In the genomic region with DNA sequence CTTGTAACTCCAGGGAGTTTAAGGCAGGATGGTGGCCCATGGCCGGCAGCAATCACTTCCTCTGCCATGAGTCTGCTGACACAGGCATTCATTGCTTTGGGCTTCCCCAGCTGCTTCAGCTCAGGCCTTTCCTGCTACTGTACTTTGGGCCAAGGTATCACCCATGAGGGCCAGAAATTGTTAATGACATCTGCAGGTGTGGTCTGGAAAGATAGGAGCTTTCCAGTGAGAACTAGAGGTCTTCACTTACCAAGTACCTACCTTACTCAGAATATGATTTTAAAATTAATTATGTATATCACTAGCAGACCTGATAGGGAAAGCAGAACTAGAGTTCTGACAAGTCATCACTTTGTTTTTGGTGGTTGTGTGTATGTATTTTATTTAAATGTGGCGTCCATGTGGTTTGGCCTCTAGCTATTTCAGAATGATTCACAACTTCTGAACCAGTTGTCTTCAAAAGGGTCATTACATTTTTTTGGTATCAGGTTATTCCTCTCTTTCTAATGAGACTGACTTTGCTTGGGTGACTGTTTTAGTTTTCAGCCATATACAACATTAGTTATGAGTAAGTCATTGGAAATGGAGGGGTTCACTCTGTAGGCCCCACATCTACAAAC, we compare ENCODE assay signal across 9 cellular contexts. TPM values are rescaled to one million over a fixed set of nuclear protein-coding genes. Genes with fewer than 3 reads are reported as not detected.
DNase-seq lines count a peak whose midpoint lies in the region; FAIRE-seq and TF ChIP-seq lines count a peak whose summit lies in the region.
"Had no signal": no experiment of that assay in that cellular context is flagged by ENCODE, and none has a peak within 500 bp of the region (broad histone marks: within the 10 kb centered on the region; RNA-seq: fewer than 3 reads in every experiment).

No MANE protein-coding gene starts in this region.

- DNase-seq in GM12892 (ENCODE audit: insufficient read length) (no peak), HCEC 1CT (peak; percentile 92), PC-9 (peak in 1 of 2 experiments; percentile 76), islet precursor cell (peak; percentile 77), cortex of kidney (lab: John Stamatoyannopoulos, UW) (no peak), NCI-H146 (lab: John Stamatoyannopoulos, UW) (no peak), NOMO-1 treated with dmso at 0.1 percent for 144 hours (lab: John Stamatoyannopoulos, UW; ENCODE audit: unreplicated experiment) (no peak), H54 (ENCODE audit: insufficient read length, low spot score) (no peak)

- CTCF ChIA-PET in PC-9 (lab: Charles Lee) = interaction anchor here (0.5 kb wide), 1 partner anchor 967 kb away, joined by 3 read pairs; no protein-coding TSS in a partner anchor

- H3K9me3 ChIP-seq in PC-9 (ENCODE audit: insufficient read depth, low read depth) = no peaks in the 10 kb centered on the region

- BruUV-seq in PC-9 (replicated peaks; lab: Mats Ljungman, UMichigan) = no TSS peak

- H3K79me2 ChIP-seq in PC-9 (ENCODE audit: low read depth) = peaks cover 6% of the 10 kb centered on the region; the same call in 1 of the 2 replicates

- peak overlapping the region; percentile 82 for H3K4me2 ChIP-seq in PC-9

- FAIRE-seq in GM12892 (lab: Jason Lieb, UNC) (peak; percentile 76), H54 (lab: Jason Lieb, UNC) (no peak)
- FAIRE-seq: H1 had no signal

- intact Hi-C loops in PC-9 (cut with micrococcal nuclease; ENCODE audit: unreplicated experiment) = no loop called here

- H3K36me3 ChIP-seq in PC-9 (ENCODE audit: low read depth) = no peaks in the 10 kb centered on the region

- H3K4me3 ChIP-seq in PC-9 = no peak overlapping the region

- no peak overlapping the region for H2AFZ ChIP-seq in PC-9

- no peaks in the 10 kb centered on the region for H3K9me2 ChIP-seq in PC-9 (ENCODE audit: insufficient read depth)

- H3K27me3 ChIP-seq in PC-9 (ENCODE audit: insufficient read depth, low read depth) = no peaks in the 10 kb centered on the region

- peaks cover 36% of the 10 kb centered on the region for H3K4me1 ChIP-seq in PC-9 (replicated peaks; ENCODE audit: insufficient read depth)

- TF ChIP-seq POLR2A in GM12892 (IDR thresholded peaks at IDR 0.05; ENCODE audit: low read depth, low read length) = no peak
- TF ChIP-seq POLR2A in H54 (IDR thresholded peaks at IDR 0.05; ENCODE audit: low read depth, low read length) = no peak

- TF ChIP-seq CTCF in PC-9 (conservative IDR thresholded peaks at IDR 0.05) = no peak

- peaks cover 22% of the 10 kb centered on the region for H3F3A ChIP-seq in PC-9 (ENCODE audit: insufficient read depth, low read depth)

- H3K27ac ChIP-seq in PC-9 = no peak overlapping the region

- H4K20me1 ChIP-seq in PC-9 (ENCODE audit: insufficient read depth) = no peaks in the 10 kb centered on the region; the same call in 1 of the 2 replicates

- POLR2A ChIA-PET in PC-9 (lab: Charles Lee; ENCODE audit: unreplicated experiment) = no interaction called here

RNA-seq across cellular contexts. Expression of a gene that starts 2.7 kb away (rescaled TPM):
- polyA plus RNA-seq in GM12892 (2012; ENCODE audit: missing spikeins) = 11.7 TPM
- 2.1 and 2.6 TPM in 2 replicates for total RNA-seq in PC-9 (2021)

Comparison
In these comparisons a context has a peak if more than half of its experiments do, and no peak if none do; other contexts are left out.
1. DNase-seq: peak in HCEC 1CT (single experiment) and islet precursor cell (single experiment); none in GM12892 (single experiment), cortex of kidney (single experiment), NCI-H146 (single experiment), NOMO-1 treated with dmso at 0.1 percent for 144 hours (single experiment) and H54 (single experiment).